22 cellular contexts compared by ENCODE assay signal in genomic region chr7:140454657-140455015, GRCh38. TPM values are rescaled to one million over a fixed set of nuclear protein-coding genes. Genes with fewer than 3 reads are reported as not detected.
A peak's percentile ranks its signal among the peaks of the same experiment; 100 is the strongest.
DNase-seq lines count a peak whose midpoint lies in the region; ATAC-seq and TF ChIP-seq lines count a peak whose summit lies in the region.
"Had no signal": no experiment of that assay in that cellular context is flagged by ENCODE, and none has a peak within 500 bp of the region (broad histone marks: within the 10 kb centered on the region; RNA-seq: fewer than 3 reads in every experiment).

No MANE protein-coding gene starts in this region.

- CTCF ChIA-PET in CD4-positive, alpha-beta T cell (lab: Charles Lee), result no interaction called here

- H3K9me2 ChIP-seq in GM23338 (ENCODE audit: insufficient read depth), result no peaks in the 10 kb centered on the region

- no peaks in the 10 kb centered on the region for H3K9me3 ChIP-seq in CD4-positive, alpha-beta T cell (ENCODE audit: control insufficient read depth, low read length)
- H3K9me3 ChIP-seq: heart right ventricle, suprapubic skin had no signal

- peaks cover 43% of the 10 kb centered on the region for H3K4me1 Mint-ChIP-seq in CD4-positive, alpha-beta T cell (ENCODE audit: low read depth)
- H3K4me1 Mint-ChIP-seq in GM23338 (peaks cover 84% of the 10 kb centered on the region), glutamatergic neuron (ENCODE audit: low read depth, unreplicated experiment) (peaks cover 10% of the 10 kb centered on the region)
- H3K4me1 Mint-ChIP-seq in activated T-helper 1 cell treated with anti-CD3 and anti-CD28 coated beads, Interleukin-12 subunit alpha, Interleukin-12 subunit beta, Interleukin-2, Interleukin-4 antibody, amounts not matched to agents 30 ng/mL and 10 ng/mL and 1 ng/mL, durations not matched to agents 14 hours and 24 hours and 36 hours (ENCODE audit: low read depth), result peaks cover 43% of the 10 kb centered on the region

- peaks cover 51% of the 10 kb centered on the region for H3K79me2 ChIP-seq in GM23338 (replicated peaks; ENCODE audit: insufficient read depth)

- no peak overlapping the region for H2AFZ ChIP-seq in GM23338

- H3K27me3 ChIP-seq in CD4-positive, alpha-beta T cell (ENCODE audit: control insufficient read depth, insufficient read depth, low read length), result no peaks in the 10 kb centered on the region
- H3K27me3 ChIP-seq in GM23338 (ENCODE audit: insufficient read depth), result no peaks in the 10 kb centered on the region
- H3K27me3 ChIP-seq: heart right ventricle, suprapubic skin had no signal

- no peaks in the 10 kb centered on the region for H3K27me3 Mint-ChIP-seq in CD4-positive, alpha-beta T cell
- H3K27me3 Mint-ChIP-seq in GM23338 (ENCODE audit: insufficient read depth, low read depth, poor library complexity), result no peaks in the 10 kb centered on the region
- no peaks in the 10 kb centered on the region for H3K27me3 Mint-ChIP-seq in activated T-helper 1 cell treated with anti-CD3 and anti-CD28 coated beads, Interleukin-12 subunit alpha, Interleukin-12 subunit beta, Interleukin-2, Interleukin-4 antibody, amounts not matched to agents 30 ng/mL and 10 ng/mL and 1 ng/mL, durations not matched to agents 14 hours and 24 hours and 36 hours (ENCODE audit: insufficient read depth)
- H3K27me3 Mint-ChIP-seq in glutamatergic neuron (ENCODE audit: unreplicated experiment), result peaks cover 1% of the 10 kb centered on the region
- H3K27me3 Mint-ChIP-seq: activated B cell treated with CpG ODN at 0.5 μM for 24 hours, naive B cell had no signal

- H3K36me3 ChIP-seq in GM23338 (ENCODE audit: insufficient read depth), result peaks cover 29% of the 10 kb centered on the region; the same call in 1 of the 2 replicates

- no peaks in the 10 kb centered on the region; the same call in 1 of the 2 replicates for H4K20me1 ChIP-seq in GM23338 (replicated peaks; ENCODE audit: insufficient read depth)

- no peak overlapping the region for H3K4me3 ChIP-seq in GM23338
- H3K4me3 ChIP-seq: heart right ventricle, lung, suprapubic skin had no signal

- H3K9me3 Mint-ChIP-seq in CD4-positive, alpha-beta T cell, result no peaks in the 10 kb centered on the region
- no peaks in the 10 kb centered on the region for H3K9me3 Mint-ChIP-seq in GM23338
- H3K9me3 Mint-ChIP-seq in activated T-helper 1 cell treated with anti-CD3 and anti-CD28 coated beads, Interleukin-12 subunit alpha, Interleukin-12 subunit beta, Interleukin-2, Interleukin-4 antibody, amounts not matched to agents 30 ng/mL and 10 ng/mL and 1 ng/mL, durations not matched to agents 14 hours and 24 hours and 36 hours, result no peaks in the 10 kb centered on the region
- H3K9me3 Mint-ChIP-seq in glutamatergic neuron (ENCODE audit: unreplicated experiment), result peaks cover 1% of the 10 kb centered on the region
- H3K9me3 Mint-ChIP-seq: activated B cell treated with CpG ODN at 0.5 μM for 24 hours, naive B cell had no signal

- no peak overlapping the region for H3K27ac ChIP-seq in CD4-positive, alpha-beta T cell (ENCODE audit: low read depth, low read length)
- peak overlapping the region; percentile 87 for H3K27ac ChIP-seq in GM23338 (ENCODE audit: low read depth)
- H3K27ac ChIP-seq: heart right ventricle, KMS-11, suprapubic skin had no signal

- peaks cover 31% of the 10 kb centered on the region for H3F3A ChIP-seq in GM23338 (replicated peaks; ENCODE audit: low read depth)

- peak overlapping the region; percentile 45 for H3K27ac Mint-ChIP-seq in CD4-positive, alpha-beta T cell
- H3K27ac Mint-ChIP-seq in GM23338, result peak overlapping the region; percentile 83
- peak overlapping the region; percentile 49 for H3K27ac Mint-ChIP-seq in activated T-helper 1 cell treated with anti-CD3 and anti-CD28 coated beads, Interleukin-12 subunit alpha, Interleukin-12 subunit beta, Interleukin-2, Interleukin-4 antibody, amounts not matched to agents 30 ng/mL and 10 ng/mL and 1 ng/mL, durations not matched to agents 14 hours and 24 hours and 36 hours
- no peak overlapping the region for H3K27ac Mint-ChIP-seq in glutamatergic neuron (ENCODE audit: unreplicated experiment)
- H3K27ac Mint-ChIP-seq: activated B cell treated with CpG ODN at 0.5 μM for 24 hours had no signal

- no peak overlapping the region for H3K4me2 ChIP-seq in GM23338
- H3K4me2 ChIP-seq: KMS-11 had no signal

- no peak for ATAC-seq in CD4-positive, alpha-beta T cell (ENCODE audit: poor library complexity)
- ATAC-seq in GM23338, result no peak
- ATAC-seq in GM19397 (IDR thresholded peaks at IDR 0.05; ENCODE audit: unreplicated experiment), result no peak
- ATAC-seq in GM18873 (IDR thresholded peaks at IDR 0.05; ENCODE audit: low FRiP score, unreplicated experiment), result no peak
- ATAC-seq: heart right ventricle had no signal

- peak overlapping the region; percentile 42 for H3K4me3 Mint-ChIP-seq in CD4-positive, alpha-beta T cell
- H3K4me3 Mint-ChIP-seq in GM23338 (no peak overlapping the region; the same call in 2 of the 3 replicates), glutamatergic neuron (ENCODE audit: unreplicated experiment) (peak overlapping the region; percentile 19)
- H3K4me3 Mint-ChIP-seq in activated T-helper 1 cell treated with anti-CD3 and anti-CD28 coated beads, Interleukin-12 subunit alpha, Interleukin-12 subunit beta, Interleukin-2, Interleukin-4 antibody, amounts not matched to agents 30 ng/mL and 10 ng/mL and 1 ng/mL, durations not matched to agents 14 hours and 24 hours and 36 hours, result no peak overlapping the region
- H3K4me3 Mint-ChIP-seq: activated B cell treated with CpG ODN at 0.5 μM for 24 hours, naive B cell had no signal

- peaks cover 73% of the 10 kb centered on the region for H3K36me3 Mint-ChIP-seq in CD4-positive, alpha-beta T cell (ENCODE audit: low read depth)
- H3K36me3 Mint-ChIP-seq in GM23338 (ENCODE audit: low read depth), result peaks cover 69% of the 10 kb centered on the region
- H3K36me3 Mint-ChIP-seq in activated T-helper 1 cell treated with anti-CD3 and anti-CD28 coated beads, Interleukin-12 subunit alpha, Interleukin-12 subunit beta, Interleukin-2, Interleukin-4 antibody, amounts not matched to agents 30 ng/mL and 10 ng/mL and 1 ng/mL, durations not matched to agents 14 hours and 24 hours and 36 hours (ENCODE audit: low read depth), result peaks cover 56% of the 10 kb centered on the region
- peaks cover 9% of the 10 kb centered on the region for H3K36me3 Mint-ChIP-seq in glutamatergic neuron (ENCODE audit: unreplicated experiment)

- peaks cover 64% of the 10 kb centered on the region for H3K4me1 ChIP-seq in GM23338 (ENCODE audit: insufficient read depth)
- H3K4me1 ChIP-seq: suprapubic skin had no signal

- no peak for TF ChIP-seq CTCF in CD4-positive, alpha-beta T cell (IDR thresholded peaks at IDR 0.05)
- TF ChIP-seq CTCF in GM23338 (conservative IDR thresholded peaks at IDR 0.05; ENCODE audit: low read depth in 2 of 2) (no peak), glutamatergic neuron (IDR thresholded peaks at IDR 0.05; ENCODE audit: partially characterized antibody, unreplicated experiment) (no peak)

- intact Hi-C loops in CD4-positive, alpha-beta T cell (cut with DNase I, micrococcal nuclease), result no loop called here
- intact Hi-C loops in activated T-helper 1 cell treated with anti-CD3 and anti-CD28 coated beads, Interleukin-12 subunit alpha, Interleukin-12 subunit beta, Interleukin-2, Interleukin-4 antibody, amounts not matched to agents 30 ng/mL and 10 ng/mL and 1 ng/mL, durations not matched to agents 14 hours and 24 hours and 36 hours (cut with micrococcal nuclease), result loop anchor here (2.0 kb wide), 1 partner anchor 24 kb away; the partner anchor contains the start of gene MKRN1

- DNase-seq in CD4-positive, alpha-beta T cell, result no peak
- no peak for DNase-seq in GM23338 (ENCODE audit: low spot score)
- DNase-seq in activated T-helper 1 cell treated with anti-CD3 and anti-CD28 coated beads, Interleukin-12 subunit alpha, Interleukin-12 subunit beta, Interleukin-2, Interleukin-4 antibody, amounts not matched to agents 30 ng/mL and 10 ng/mL and 1 ng/mL, durations not matched to agents 14 hours and 24 hours and 36 hours (ENCODE audit: low spot score), result no peak
- DNase-seq in glutamatergic neuron, result no peak
- DNase-seq in OCI-M1 (lab: John Stamatoyannopoulos, UW), result no peak
- no peak for DNase-seq in HCEC 1CT
- DNase-seq: activated B cell treated with CpG ODN at 0.5 μM for 24 hours; AML-193; heart right ventricle; islet precursor cell; naive B cell; NCI-H2081; NCI-H510A treated with DMSO at 0.1 percent for 48 hours; SHP77 treated with DMSO at 0.1 percent for 48 hours; stimulated activated CD4-positive, alpha-beta T cell treated with anti-CD3 and anti-CD28 coated beads, Interleukin-2, amount 100 ng/mL, for 48 hours had no signal

- POLR2A ChIA-PET in CD4-positive, alpha-beta T cell (lab: Charles Lee), result interaction anchor here (1.0 kb wide), 1 partner anchor 78 kb away, joined by 4 read pairs; no protein-coding TSS in a partner anchor

TF ChIP-seq in GM23338, 12 proteins besides CTCF, POLR2A, EP300 and RAD21 (continues in another document):
- TF ChIP-seq ZNF114 (CRISPR knock-in tag; IDR thresholded peaks at IDR 0.05), result no peak
- no peak for TF ChIP-seq ZNF331 (CRISPR knock-in tag; IDR thresholded peaks at IDR 0.05; ENCODE audit: low read depth)
- no peak for TF ChIP-seq CREB1 (CRISPR knock-in tag; IDR thresholded peaks at IDR 0.05; ENCODE audit: low read depth)
- no peak for TF ChIP-seq STAT1 (IDR thresholded peaks at IDR 0.05; ENCODE audit: unreplicated experiment)

RNA-seq across cellular contexts. Expression of gene MKRN1, which starts 24.7 kb away (rescaled TPM):
- 100 to 1,000 TPM; 115 to 129 TPM for total RNA-seq in CD4-positive, alpha-beta T cell
- total RNA-seq in GM23338 (2014; rRNA removed; shearing (Covaris generic)), result 86.8 and 102 TPM in 2 replicates
- 63.5 and 65.0 TPM in 2 replicates for polyA plus RNA-seq in GM23338 (2016; fragmentation: Nextera tagmentation; extraction: Ambion mirVana)
- total RNA-seq in activated T-helper 1 cell treated with anti-CD3 and anti-CD28 coated beads, Interleukin-12 subunit alpha, Interleukin-12 subunit beta, Interleukin-2, Interleukin-4 antibody, amounts not matched to agents 30 ng/mL and 10 ng/mL and 1 ng/mL, durations not matched to agents 14 hours and 24 hours and 36 hours, result 61.7 and 72.2 TPM in 2 replicates
- total RNA-seq in glutamatergic neuron (ENCODE audit: unreplicated experiment), result 138 TPM

RNA-seq across cellular contexts. Expression of gene RAB19, which starts 50.8 kb away (rescaled TPM):
- 1 to 10 TPM; 1.6 to 2.8 TPM for total RNA-seq in CD4-positive, alpha-beta T cell
- 5.2 and 15.0 TPM in 2 replicates for total RNA-seq in GM23338 (2014; rRNA removed; shearing (Covaris generic))
- polyA plus RNA-seq in GM23338 (2016; fragmentation: Nextera tagmentation; extraction: Ambion mirVana), result 1.3 and 2.5 TPM in 2 replicates
- 23.9 and 27.0 TPM in 2 replicates for total RNA-seq in activated T-helper 1 cell treated with anti-CD3 and anti-CD28 coated beads, Interleukin-12 subunit alpha, Interleukin-12 subunit beta, Interleukin-2, Interleukin-4 antibody, amounts not matched to agents 30 ng/mL and 10 ng/mL and 1 ng/mL, durations not matched to agents 14 hours and 24 hours and 36 hours
- total RNA-seq in glutamatergic neuron (ENCODE audit: unreplicated experiment), result not detected
- total RNA-seq: heart right ventricle, OCI-LY7, posterior vena cava had no signal
- polyA plus RNA-seq: heart right ventricle had no signal

RNA-seq across cellular contexts. Expression of gene SLC37A3, which starts 56.3 kb away (rescaled TPM):
- total RNA-seq in CD4-positive, alpha-beta T cell, result 10 to 100 TPM; 23.5 to 25.6 TPM
- total RNA-seq in GM23338 (2014; rRNA removed; shearing (Covaris generic)), result 86.2 and 87.4 TPM in 2 replicates
- polyA plus RNA-seq in GM23338 (2016; fragmentation: Nextera tagmentation; extraction: Ambion mirVana), result 29.0 and 35.6 TPM in 2 replicates
- 169 and 171 TPM in 2 replicates for total RNA-seq in activated T-helper 1 cell treated with anti-CD3 and anti-CD28 coated beads, Interleukin-12 subunit alpha, Interleukin-12 subunit beta, Interleukin-2, Interleukin-4 antibody, amounts not matched to agents 30 ng/mL and 10 ng/mL and 1 ng/mL, durations not matched to agents 14 hours and 24 hours and 36 hours
- total RNA-seq in glutamatergic neuron (ENCODE audit: unreplicated experiment), result 84.5 TPM

Comparison
In these comparisons a context has a peak if more than half of its experiments do, and no peak if none do; other contexts are left out.
1. H3K4me3 Mint-ChIP-seq: peak in CD4-positive, alpha-beta T cell (single experiment) and glutamatergic neuron (single experiment); none in GM23338 (single experiment) and activated T-helper 1 cell treated with anti-CD3 and anti-CD28 coated beads, Interleukin-12 subunit alpha, Interleukin-12 subunit beta, Interleukin-2, Interleukin-4 antibody, amounts not matched to agents 30 ng/mL and 10 ng/mL and 1 ng/mL, durations not matched to agents 14 hours and 24 hours and 36 hours (single experiment).